ENCODE assay signal across 1 cellular context in genomic region chr22:38032681-38033521, GRCh38.
A peak's percentile ranks its signal among the peaks of the same experiment; 100 is the strongest.
TF ChIP-seq lines count a peak whose summit lies in the region.

No MANE protein-coding gene starts in this region.

TF ChIP-seq in HEK293, 187 proteins besides CTCF, POLR2A, EP300 and RAD21 (continued from another document and continues in another):
- TF ChIP-seq ZNF639 (tag by site-specific recombination; IDR thresholded peaks at IDR 0.05) (0 out of 2 replicates have a peak, but pooled peaks have one; percentile 82), ZNF792 (tag by site-specific recombination; IDR thresholded peaks at IDR 0.05) (0 out of 2 replicates have a peak, but pooled peaks have one; percentile 19), ZNF76 (tag by site-specific recombination; IDR thresholded peaks at IDR 0.05; ENCODE audit: borderline replicate concordance, low read depth) (peak; percentile 46; the same call in 1 of the 2 replicates), ZNF266 (tag by site-specific recombination; IDR thresholded peaks at IDR 0.05; ENCODE audit: low read depth) (no peak), INSM2 (tag by site-specific recombination; IDR thresholded peaks at IDR 0.05) (peak; percentile 86), ZBTB8A (tag by site-specific recombination; IDR thresholded peaks at IDR 0.05) (peak; percentile 55), ZNF488 (tag by site-specific recombination; IDR thresholded peaks at IDR 0.05) (peak; percentile 82; the same call in 1 of the 2 replicates), IKZF3 (tag by site-specific recombination; IDR thresholded peaks at IDR 0.05) (peak; percentile 78), ZBTB10 (tag by site-specific recombination; IDR thresholded peaks at IDR 0.05) (peak; percentile 74), ZNF24 (tag by site-specific recombination; IDR thresholded peaks at IDR 0.05) (peak; percentile 94), ZFP3 (tag by site-specific recombination; IDR thresholded peaks at IDR 0.05; ENCODE audit: low read depth) (peak; percentile 89), MYNN (tag by site-specific recombination; IDR thresholded peaks at IDR 0.05; ENCODE audit: borderline replicate concordance) (no peak), TSHZ1 (tag by site-specific recombination; IDR thresholded peaks at IDR 0.05; ENCODE audit: borderline replicate concordance) (peak; percentile 91), ZSCAN18 (tag by site-specific recombination; IDR thresholded peaks at IDR 0.05) (no peak), ZNF157 (tag by site-specific recombination; IDR thresholded peaks at IDR 0.05) (no peak), ZBTB17 (tag by site-specific recombination; IDR thresholded peaks at IDR 0.05) (peak; percentile 67), ZNF692 (tag by site-specific recombination; IDR thresholded peaks at IDR 0.05) (peak; percentile 90), ZNF548 (tag by site-specific recombination; IDR thresholded peaks at IDR 0.05) (no peak), ZNF121 (tag by site-specific recombination; IDR thresholded peaks at IDR 0.05) (peak; percentile 48; the same call in 1 of the 2 replicates), ZFP37 (tag by site-specific recombination; IDR thresholded peaks at IDR 0.05) (0 out of 2 replicates have a peak, but pooled peaks have one; percentile 18), KLF17 (tag by site-specific recombination; IDR thresholded peaks at IDR 0.05) (peak; percentile 67; the same call in 1 of the 2 replicates), ZNF2 (tag by site-specific recombination; IDR thresholded peaks at IDR 0.05) (peak; percentile 71; the same call in 1 of the 2 replicates), GLIS2 (tag by site-specific recombination; IDR thresholded peaks at IDR 0.05) (peak; percentile 91), GLI2 (tag by site-specific recombination; IDR thresholded peaks at IDR 0.05; ENCODE audit: borderline replicate concordance, low read depth) (no peak; the same call in 1 of the 2 replicates), ZNF645 (tag by site-specific recombination; IDR thresholded peaks at IDR 0.05) (no peak), ZNF701 (tag by site-specific recombination; IDR thresholded peaks at IDR 0.05) (no peak), ZNF366 (tag by site-specific recombination; conservative IDR thresholded peaks at IDR 0.05) (peak; percentile 49; the same call in 1 of the 2 replicates), EGR2 (tag by site-specific recombination; IDR thresholded peaks at IDR 0.05; ENCODE audit: low read depth) (peak; percentile 85), REPIN1 (tag by site-specific recombination; IDR thresholded peaks at IDR 0.05; ENCODE audit: low read depth) (no peak), ZNF510 (tag by site-specific recombination; IDR thresholded peaks at IDR 0.05; ENCODE audit: insufficient replicate concordance) (no peak), PRDM10 (tag by site-specific recombination; IDR thresholded peaks at IDR 0.05) (peak; percentile 57), ZBTB26 (tag by site-specific recombination; optimal IDR thresholded peaks at IDR 0.05) (peak; percentile 7), BCL11B (tag by site-specific recombination; IDR thresholded peaks at IDR 0.05; ENCODE audit: low read depth) (no peak), ZNF248 (tag by site-specific recombination; IDR thresholded peaks at IDR 0.05) (no peak)
